1 cellular context compared by ENCODE assay signal in the genomic region with DNA sequence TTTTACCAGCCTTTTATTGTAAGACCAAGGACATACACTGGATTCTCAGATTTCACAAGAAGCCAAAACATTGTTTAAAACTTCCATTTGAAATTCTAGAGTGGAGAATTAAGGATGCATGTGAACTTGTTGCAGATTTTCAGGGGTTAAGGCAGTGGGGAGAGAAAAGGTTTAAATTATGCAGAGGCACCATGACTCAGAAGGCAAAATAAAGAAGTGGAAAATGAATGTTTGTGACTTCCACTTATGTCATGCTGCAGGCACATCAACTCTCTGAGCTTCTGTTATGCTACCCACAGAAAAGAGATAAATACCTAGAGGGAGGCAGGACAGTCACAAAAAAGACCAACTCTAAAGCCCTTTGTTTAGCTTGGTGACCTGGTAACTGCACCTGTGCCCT.
A peak's percentile ranks its signal among the peaks of the same experiment; 100 is the strongest.
TF ChIP-seq lines count a peak whose summit lies in the region.

No MANE protein-coding gene starts in this region.

TF ChIP-seq in SK-N-SH, 30 proteins besides CTCF, POLR2A, EP300 and RAD21 (continued from another document):
- peak; percentile 54; the same call in 1 of the 2 replicates for TF ChIP-seq JUND (IDR thresholded peaks at IDR 0.05)
- TF ChIP-seq SMC3 (IDR thresholded peaks at IDR 0.05; ENCODE audit: low read depth, low read length): no peak
- no peak for TF ChIP-seq GABPA (IDR thresholded peaks at IDR 0.05; ENCODE audit: low read depth)
- TF ChIP-seq FOSL2 (IDR thresholded peaks at IDR 0.05; ENCODE audit: borderline replicate concordance, low read depth): peak; percentile 66
- no peak for TF ChIP-seq RFX5 (IDR thresholded peaks at IDR 0.05; ENCODE audit: low read length)
- no peak; the same call in 1 of the 2 replicates for TF ChIP-seq NFIC (IDR thresholded peaks at IDR 0.05; ENCODE audit: borderline replicate concordance)
